ENCODE assay signal across 8 cellular contexts in genomic region chr1:33346921-33347649, GRCh38. TPM values are rescaled to one million over a fixed set of nuclear protein-coding genes. Genes with fewer than 3 reads are reported as not detected.
DNase-seq lines count a peak whose midpoint lies in the region; TF ChIP-seq lines count a peak whose summit lies in the region.

No MANE protein-coding gene starts in this region.

- peaks cover 48% of the 10 kb centered on the region for H3K4me1 Mint-ChIP-seq in activated CD4-positive, alpha-beta T cell treated with anti-CD3 and anti-CD28 coated beads, Interleukin-2, amount 10 ng/mL, durations not matched to agents 7 days and 5 days
- H3K4me1 Mint-ChIP-seq in nephron = peaks cover 65% of the 10 kb centered on the region

- no peaks in the 10 kb centered on the region for H3K9me3 ChIP-seq in esophagus (ENCODE audit: control insufficient read depth in 2 of 2, insufficient read depth in 1 of 2, low read depth in 1 of 2, low read length in 1 of 2)

- POLR2A ChIA-PET in activated CD4-positive, alpha-beta T cell treated with anti-CD3 and anti-CD28 coated beads, Interleukin-2, amount 10 ng/mL, durations not matched to agents 7 days and 5 days (lab: Charles Lee) = no interaction called here

- no peaks in the 10 kb centered on the region for H3K9me3 Mint-ChIP-seq in activated CD4-positive, alpha-beta T cell treated with anti-CD3 and anti-CD28 coated beads, Interleukin-2, amount 10 ng/mL, durations not matched to agents 7 days and 5 days
- no peaks in the 10 kb centered on the region for H3K9me3 Mint-ChIP-seq in nephron

- WGBS in esophagus, 2 donors = 11 to 22% methylated on average over 2 of the region's 2 CpGs

- peaks cover 0 to 2% of the 10 kb centered on the region in 2 donors for H3K36me3 ChIP-seq in esophagus (ENCODE audit: control insufficient read depth in 2 of 2, insufficient read depth in 2 of 2, low read length in 1 of 2)

- DNase-seq in activated CD4-positive, alpha-beta T cell treated with anti-CD3 and anti-CD28 coated beads, Interleukin-2, amount 10 ng/mL, durations not matched to agents 7 days and 5 days = no peak
- DNase-seq in activated CD4-positive, alpha-beta T cell treated with anti-CD3 and anti-CD28 coated beads for 48 hours = no peak
- DNase-seq in SW480 (ENCODE audit: low spot score) = peak; percentile 88
- DNase-seq in NCI-H1092 (lab: John Stamatoyannopoulos, UW) = no peak
- DNase-seq in HUDEP-2 (lab: John Stamatoyannopoulos, UW; ENCODE audit: unreplicated experiment in 76 of 76) = no peak
- DNase-seq in stimulated activated CD4-positive, alpha-beta T cell treated with anti-CD3 and anti-CD28 coated beads, Interleukin-1b, Interleukin-23, amount 100 ng/mL, for 48 hours = no peak

- no peak for TF ChIP-seq CTCF in nephron (IDR thresholded peaks at IDR 0.05; ENCODE audit: unreplicated experiment in 3 of 3)

- H3K27me3 Mint-ChIP-seq in activated CD4-positive, alpha-beta T cell treated with anti-CD3 and anti-CD28 coated beads, Interleukin-2, amount 10 ng/mL, durations not matched to agents 7 days and 5 days = peaks cover 3% of the 10 kb centered on the region
- H3K27me3 Mint-ChIP-seq in nephron (ENCODE audit: low read depth) = no peaks in the 10 kb centered on the region

- H3K4me3 ChIP-seq in esophagus (ENCODE audit: low read depth in 1 of 2, low read length in 2 of 2) = peak overlapping the region; percentile 3 to 89

- peaks cover 9 to 16% of the 10 kb centered on the region in 2 donors for H3K4me1 ChIP-seq in esophagus (ENCODE audit: control insufficient read depth in 2 of 2, insufficient read depth in 2 of 2, low read length in 1 of 2)

- H3K4me3 Mint-ChIP-seq in activated CD4-positive, alpha-beta T cell treated with anti-CD3 and anti-CD28 coated beads, Interleukin-2, amount 10 ng/mL, durations not matched to agents 7 days and 5 days = peak overlapping the region; percentile 96
- H3K4me3 Mint-ChIP-seq in nephron = peak overlapping the region; percentile 88 to 94 (median 94)

- CTCF ChIA-PET in activated CD4-positive, alpha-beta T cell treated with anti-CD3 and anti-CD28 coated beads, Interleukin-2, amount 10 ng/mL, durations not matched to agents 7 days and 5 days (lab: Charles Lee) = interaction anchor here (1.6 kb wide), 1 partner anchor 8 kb away, joined by 5 read pairs; no protein-coding TSS in a partner anchor

- H3K36me3 Mint-ChIP-seq in activated CD4-positive, alpha-beta T cell treated with anti-CD3 and anti-CD28 coated beads, Interleukin-2, amount 10 ng/mL, durations not matched to agents 7 days and 5 days (ENCODE audit: low read depth) = peaks cover 25% of the 10 kb centered on the region
- H3K36me3 Mint-ChIP-seq in nephron (ENCODE audit: low read depth) = peaks cover 19% of the 10 kb centered on the region

- H3K27me3 ChIP-seq in esophagus (ENCODE audit: control insufficient read depth in 1 of 2, insufficient read depth in 2 of 2, low read length in 2 of 2) = no peaks in the 10 kb centered on the region

- peak overlapping the region; percentile 76 for H3K27ac Mint-ChIP-seq in activated CD4-positive, alpha-beta T cell treated with anti-CD3 and anti-CD28 coated beads, Interleukin-2, amount 10 ng/mL, durations not matched to agents 7 days and 5 days
- peak overlapping the region; percentile 93 to 96 (median 94) for H3K27ac Mint-ChIP-seq in nephron

- H3K27ac ChIP-seq in esophagus (ENCODE audit: low read depth in 2 of 2, low read length in 1 of 2) = peak overlapping the region; percentile 79 to 96

RNA-seq across cellular contexts. Expression of gene A3GALT2, which starts 26.2 kb away (rescaled TPM):
- not detected for total RNA-seq in activated CD4-positive, alpha-beta T cell treated with anti-CD3 and anti-CD28 coated beads, Interleukin-2, amount 10 ng/mL, durations not matched to agents 7 days and 5 days
- polyA plus RNA-seq in esophagus = under 1 TPM in 1 of 2 donors, not detected in 1; 0.04 TPM
